In genomic region chr16:67226804-67227566, GRCh38 we compare ENCODE assay signal across 8 cellular contexts. TPM values are rescaled to one million over a fixed set of nuclear protein-coding genes. Genes with fewer than 3 reads are reported as not detected.
DNase-seq lines count a peak whose midpoint lies in the region; ATAC-seq, FAIRE-seq and TF ChIP-seq lines count a peak whose summit lies in the region.

Gene TMEM208, plus strand, starts transcription at chr16:67227130. Its CDS starts 89 bp downstream, at chr16:67227219.

- H3K9ac ChIP-seq in colonic mucosa (ENCODE audit: low read depth in 2 of 2, low read length in 2 of 2): peak within 1 kb of the TSS; percentile 91 to 98

- peak; percentile 99 for DNase-seq in BE2C
- DNase-seq in GM19239 (ENCODE audit: insufficient read length, low spot score): peak; percentile 97
- DNase-seq in NCI-H526 (lab: John Stamatoyannopoulos, UW): peak; percentile 91 to 96
- DNase-seq in activated CD4-positive, alpha-beta T cell treated with anti-CD3 and anti-CD28 coated beads for 48 hours: peak; percentile 99
- peak; percentile 99 for DNase-seq in colonic mucosa
- peak; percentile 95 to 96 for DNase-seq in stimulated activated CD4-positive, alpha-beta T cell treated with anti-CD3 and anti-CD28 coated beads, Interleukin-1b, Interleukin-23, amount 100 ng/mL, for 4 hours (ENCODE audit: low read depth in 2 of 2)

- H3K27ac ChIP-seq in colonic mucosa (peak within 1 kb of the TSS; percentile 56), layer of hippocampus (ENCODE audit: low read depth, low read length) (peak within 1 kb of the TSS; percentile 69)

- peak within 1 kb of the TSS; percentile 99 for H3K4me3 ChIP-seq in BE2C (ENCODE audit: low read depth, low read length)
- peak within 1 kb of the TSS; percentile 95 for H3K4me3 ChIP-seq in colonic mucosa

- intact Hi-C loops in colonic mucosa (cut with DNase I): no loop called here

- peak; percentile 81 for ATAC-seq in HG03457 (IDR thresholded peaks at IDR 0.05; ENCODE audit: unreplicated experiment)

- no peak for TF ChIP-seq CTCF in BE2C (IDR thresholded peaks at IDR 0.05; ENCODE audit: low read depth, low read length)
- TF ChIP-seq CTCF in colonic mucosa (IDR thresholded peaks at IDR 0.05): no peak

- H3K4me1 ChIP-seq in BE2C (no peaks in the 10 kb centered on the region; the same call in none of the 2 replicates), colonic mucosa (peaks cover 3% of the 10 kb centered on the region)

- H3K9me3 ChIP-seq in BE2C: no peaks in the 10 kb centered on the region
- H3K9me3 ChIP-seq in colonic mucosa: no peaks in the 10 kb centered on the region

- no peaks in the 10 kb centered on the region for H3K27me3 ChIP-seq in BE2C
- no peaks in the 10 kb centered on the region for H3K27me3 ChIP-seq in colonic mucosa
- H3K27me3 ChIP-seq in layer of hippocampus (ENCODE audit: control insufficient read depth, insufficient read depth, low read length): no peaks in the 10 kb centered on the region

- H3K36me3 ChIP-seq in BE2C (peaks cover 39% of the 10 kb centered on the region), colonic mucosa (peaks cover 19% of the 10 kb centered on the region)

- peak; percentile 100 for FAIRE-seq in GM19239 (lab: Jason Lieb, UNC)

RNA-seq across cellular contexts. Expression of gene TMEM208, which starts in this region (rescaled TPM):
- polyA plus RNA-seq in BE2C (2012; ENCODE audit: insufficient read depth, insufficient read length, low read depth): 298 TPM
- 10 to 100 TPM; 42.8 to 69.0 TPM for total RNA-seq in colonic mucosa

Comparison
In these comparisons a context has a peak if more than half of its experiments do, and no peak if none do; other contexts are left out.
1. Peak in every context shown above with its lines: DNase-seq, ATAC-seq, H3K4me3 ChIP-seq and H3K27ac ChIP-seq.